Comparison of ENCODE assay signal across 18 cellular contexts in the genomic region with DNA sequence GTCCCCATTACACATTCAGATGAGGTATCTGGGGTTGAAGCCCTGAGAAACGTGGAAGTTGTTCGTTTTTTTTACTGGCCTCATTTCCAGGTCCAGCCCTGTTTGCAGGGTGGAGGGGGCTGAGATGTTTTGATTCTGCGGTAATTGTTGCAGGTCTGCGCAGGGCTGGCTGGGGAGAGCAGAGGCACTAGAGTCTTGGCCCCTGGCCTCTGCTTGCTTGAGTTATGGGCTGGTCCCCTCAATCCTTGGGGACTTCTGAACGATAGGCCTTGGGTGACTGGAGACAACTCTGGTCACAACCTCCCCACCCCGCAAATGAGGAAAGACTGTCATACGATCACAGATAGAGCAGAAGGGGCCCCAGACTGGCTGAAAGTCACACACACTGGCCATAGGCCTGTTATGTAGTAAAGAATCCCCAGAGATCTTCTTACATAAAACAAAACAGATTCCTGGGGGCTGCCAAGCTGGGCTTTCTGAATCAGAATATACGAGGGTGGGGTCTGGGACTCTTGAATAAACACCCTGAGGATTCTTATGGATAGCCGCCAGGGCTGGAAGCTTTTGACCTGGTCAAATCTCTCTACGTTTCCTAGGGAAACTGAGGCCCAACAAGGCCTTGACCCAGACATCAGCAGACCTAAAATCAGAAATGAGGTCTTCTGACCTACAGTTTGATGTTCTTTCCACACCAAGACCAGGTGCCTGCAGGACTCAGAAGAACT. TPM values are rescaled to one million over a fixed set of nuclear protein-coding genes. Genes with fewer than 3 reads are reported as not detected.
DNase-seq lines count a peak whose midpoint lies in the region; ATAC-seq and TF ChIP-seq lines count a peak whose summit lies in the region.
"Had no signal": no experiment of that assay in that cellular context is flagged by ENCODE, and none has a peak within 500 bp of the region (broad histone marks: within the 10 kb centered on the region; RNA-seq: fewer than 3 reads in every experiment).

No MANE protein-coding gene starts in this region.

- intact Hi-C loops in ascending aorta (cut with DNase I) (no loop called here), posterior vena cava (cut with DNase I) (no loop called here), uterus (cut with DNase I; ENCODE audit: low total_unique reads) (no loop called here)

- DNase-seq in ascending aorta (ENCODE audit: low spot score in 2 of 2) = peak in 1 of 2 donors; percentile 58
- no peak for DNase-seq in hepatocyte (ENCODE audit: low spot score)
- DNase-seq in posterior vena cava (ENCODE audit: low spot score) = peak; percentile 43
- no peak for DNase-seq in uterus
- no peak for DNase-seq in GM10266 (ENCODE audit: extremely low spot score)
- no peak for DNase-seq in LoVo (ENCODE audit: low spot score)
- DNase-seq: Calu3; CD4-positive, CD25-positive, alpha-beta regulatory T cell; DMS53; NCI-H146; NCI-H2081 treated with DMSO at 0.1 percent for 48 hours; NCI-H510A treated with DMSO at 0.1 percent for 48 hours; PC-9 had no signal

- H3K9me2 ChIP-seq in hepatocyte (replicated peaks; ENCODE audit: insufficient read depth) = no peaks in the 10 kb centered on the region

- no peaks in the 10 kb centered on the region for H3K9me3 ChIP-seq in ascending aorta
- H3K9me3 ChIP-seq in hepatocyte (ENCODE audit: low read depth) = no peaks in the 10 kb centered on the region
- H3K9me3 ChIP-seq in uterus = no peaks in the 10 kb centered on the region

- H3K36me3 ChIP-seq in ascending aorta (peaks cover under 1% of the 10 kb centered on the region in 2 donors), hepatocyte (replicated peaks; ENCODE audit: insufficient read depth, low read depth) (no peaks in the 10 kb centered on the region), uterus (no peaks in the 10 kb centered on the region)

- WGBS in hepatocyte (ENCODE audit: low lambda C conversion rate, missing lambda C conversion rate) = 83% methylated on average over 10 of the region's 10 CpGs

- no peaks in the 10 kb centered on the region for H3K79me2 ChIP-seq in hepatocyte

- H3K27me3 ChIP-seq in ascending aorta (no peaks in the 10 kb centered on the region), hepatocyte (no peaks in the 10 kb centered on the region), uterus (no peaks in the 10 kb centered on the region)

- no peak overlapping the region for H3K4me2 ChIP-seq in hepatocyte
- H3K4me2 ChIP-seq: PC-9 had no signal

- H4K20me1 ChIP-seq in hepatocyte (ENCODE audit: insufficient read depth, poor library complexity, severe bottlenecking) = no peaks in the 10 kb centered on the region

- H3K4me1 ChIP-seq in ascending aorta (peaks cover 18 to 68% of the 10 kb centered on the region in 2 donors), hepatocyte (ENCODE audit: insufficient read depth) (peaks cover 53% of the 10 kb centered on the region), uterus (peaks cover 7 to 8% of the 10 kb centered on the region in 2 donors)

- ATAC-seq in GM18517 (IDR thresholded peaks at IDR 0.05; ENCODE audit: unreplicated experiment) (no peak), HG02938 (IDR thresholded peaks at IDR 0.05; ENCODE audit: unreplicated experiment) (no peak)
- ATAC-seq: HCT116, K562 had no signal

- no peak overlapping the region for H3K4me3 ChIP-seq in ascending aorta
- H3K4me3 ChIP-seq in hepatocyte = no peak overlapping the region
- H3K4me3 ChIP-seq in uterus = no peak overlapping the region
- H3K4me3 ChIP-seq: K562, PC-9 had no signal

- no peak for TF ChIP-seq POLR2A in uterus (IDR thresholded peaks at IDR 0.05)

- no peak for TF ChIP-seq CTCF in ascending aorta (IDR thresholded peaks at IDR 0.05)
- TF ChIP-seq CTCF in hepatocyte (IDR thresholded peaks at IDR 0.05; ENCODE audit: poor library complexity) = no peak
- no peak for TF ChIP-seq CTCF in uterus (IDR thresholded peaks at IDR 0.05)
- TF ChIP-seq CTCF in GM10266 (IDR thresholded peaks at IDR 0.05; ENCODE audit: control insufficient read depth, insufficient read depth, low read depth, missing control alignments) = no peak

- no peak overlapping the region for H2AFZ ChIP-seq in hepatocyte
- H2AFZ ChIP-seq: PC-9 had no signal

- H3K27ac ChIP-seq in ascending aorta = peak overlapping the region; percentile 96 to 98
- peak overlapping the region; percentile 31 for H3K27ac ChIP-seq in hepatocyte
- H3K27ac ChIP-seq in uterus = peak overlapping the region; percentile 94 to 96
- H3K27ac ChIP-seq: PC-9 had no signal

RNA-seq across cellular contexts. Expression of gene KBTBD13, which starts 15.7 kb away (rescaled TPM):
- total RNA-seq in ascending aorta (0.21 TPM), hepatocyte (not detected in 2 replicates), posterior vena cava (under 1 TPM; 0.37 to 0.57 TPM), uterus (1 to 10 TPM in 1 of 4 donors, under 1 TPM in 1, not detected in 2; 0.21 to 1.3 TPM)
- polyA plus RNA-seq in hepatocyte = 0.10 and 0.56 TPM in 2 replicates
- total RNA-seq: Calu3; CD4-positive, CD25-positive, alpha-beta regulatory T cell; PC-9; SK-MEL-5 had no signal
- polyA plus RNA-seq: CD4-positive, CD25-positive, alpha-beta regulatory T cell had no signal

RNA-seq across cellular contexts. Expression of gene UBAP1L, which starts 22.8 kb away (rescaled TPM):
- 10.9 TPM for total RNA-seq in ascending aorta
- 0.96 and 1.8 TPM in 2 replicates for total RNA-seq in hepatocyte
- 2.5 and 3.0 TPM in 2 replicates for polyA plus RNA-seq in hepatocyte
- total RNA-seq in posterior vena cava = 1 to 10 TPM; 3.6 to 3.7 TPM
- total RNA-seq in uterus = 10 to 100 TPM in 1 of 4 donors, 1 to 10 TPM in 2, under 1 TPM in 1; 0.77 to 16.0 (median 3.8) TPM

RNA-seq across cellular contexts. Expression of gene RASL12, which starts 24.4 kb away (rescaled TPM):
- total RNA-seq in ascending aorta (187 TPM), hepatocyte (6.4 and 6.5 TPM in 2 replicates), posterior vena cava (10 to 100 TPM; 82.4 to 93.9 TPM), uterus (100 to 1,000 TPM in 1 of 4 donors, 10 to 100 TPM in 3; 65.3 to 116 (median 76.6) TPM)
- polyA plus RNA-seq in hepatocyte = 4.6 and 5.1 TPM in 2 replicates
- total RNA-seq: CD4-positive, CD25-positive, alpha-beta regulatory T cell; K562; PC-9; SK-MEL-5 had no signal
- polyA plus RNA-seq: CD4-positive, CD25-positive, alpha-beta regulatory T cell; K562 had no signal

RNA-seq across cellular contexts. Expression of gene PDCD7, which starts 41.4 kb away (rescaled TPM):
- total RNA-seq in ascending aorta (9.2 TPM), hepatocyte (15.2 and 18.7 TPM in 2 replicates), posterior vena cava (10 to 100 TPM; 17.6 to 19.6 TPM), uterus (10 to 100 TPM; 14.7 to 34.5 (median 26.6) TPM)
- 13.6 and 17.5 TPM in 2 replicates for polyA plus RNA-seq in hepatocyte

RNA-seq across cellular contexts. Expression of gene SLC51B, which starts 47.0 kb away (rescaled TPM):
- total RNA-seq in ascending aorta = not detected
- total RNA-seq in hepatocyte = 6.5 and 8.8 TPM in 2 replicates
- 5.8 and 8.6 TPM in 2 replicates for polyA plus RNA-seq in hepatocyte
- not detected for total RNA-seq in posterior vena cava
- not detected for total RNA-seq in uterus
- total RNA-seq: Calu3; CD4-positive, CD25-positive, alpha-beta regulatory T cell; K562; PC-9 had no signal
- polyA plus RNA-seq: CD4-positive, CD25-positive, alpha-beta regulatory T cell; K562 had no signal

Comparison
In these comparisons a context has a peak if more than half of its experiments do, and no peak if none do; other contexts are left out.
1. H3K27ac ChIP-seq: peak in every context shown above with its lines; median percentile 97 in ascending aorta; 95 in uterus; 31 in hepatocyte.